ENCODE assay signal across 8 cellular contexts in the genomic region with DNA sequence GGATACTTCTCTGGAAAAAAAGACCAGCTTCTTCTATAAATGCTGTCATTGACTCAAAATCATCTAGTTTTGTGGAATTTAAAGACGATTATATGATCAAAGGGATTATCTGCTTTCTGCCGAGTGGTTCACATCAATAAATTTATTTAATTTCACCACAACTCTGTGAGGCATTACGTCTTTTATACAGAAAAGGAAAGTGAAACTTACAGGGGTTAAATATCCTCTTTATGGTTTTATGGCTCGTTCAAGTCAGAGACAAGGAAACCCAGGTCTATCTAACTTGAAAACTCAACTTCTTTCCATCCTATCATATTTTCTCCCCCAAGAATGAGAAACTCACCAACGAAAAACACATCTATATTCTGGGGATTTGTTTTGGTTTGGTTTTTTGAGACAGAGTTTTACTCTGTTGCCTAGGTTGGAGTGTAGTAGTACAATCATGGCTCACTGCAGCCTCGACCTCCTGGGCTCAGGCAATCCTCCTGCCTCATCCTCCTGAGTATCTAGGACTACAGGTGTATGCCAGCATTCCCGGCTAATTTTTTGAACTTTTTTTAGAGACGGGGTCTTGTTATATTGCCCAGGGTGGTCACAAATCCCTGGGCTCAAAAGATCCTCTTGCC.
DNase-seq lines count a peak whose midpoint lies in the region; ATAC-seq, FAIRE-seq and TF ChIP-seq lines count a peak whose summit lies in the region.

No MANE protein-coding gene starts in this region.

- no peaks in the 10 kb centered on the region for H3K27me3 Mint-ChIP-seq in Calu3 (ENCODE audit: unreplicated experiment)
- no peaks in the 10 kb centered on the region for H3K27me3 Mint-ChIP-seq in activated naive CD8-positive, alpha-beta T cell treated with anti-CD3 and anti-CD28 coated beads, Interleukin-2, amount 10 ng/mL, durations not matched to agents 7 days and 5 days

- TF ChIP-seq CTCF in Calu3 (IDR thresholded peaks at IDR 0.05; ENCODE audit: unreplicated experiment): no peak

- H3K4me1 Mint-ChIP-seq in Calu3 (ENCODE audit: low read depth, unreplicated experiment): no peaks in the 10 kb centered on the region
- H3K4me1 Mint-ChIP-seq in activated naive CD8-positive, alpha-beta T cell treated with anti-CD3 and anti-CD28 coated beads, Interleukin-2, amount 10 ng/mL, durations not matched to agents 7 days and 5 days: peaks cover 13% of the 10 kb centered on the region

- peak; percentile 79 for ATAC-seq in GM19463 (IDR thresholded peaks at IDR 0.05; ENCODE audit: unreplicated experiment)
- peak; percentile 82 for ATAC-seq in HG03521 (IDR thresholded peaks at IDR 0.05; ENCODE audit: unreplicated experiment)
- peak; percentile 92 for ATAC-seq in activated naive CD8-positive, alpha-beta T cell treated with anti-CD3 and anti-CD28 coated beads, Interleukin-2, amount 10 ng/mL, durations not matched to agents 7 days and 5 days (ENCODE audit: low read depth)

- H3K9me3 Mint-ChIP-seq in Calu3 (ENCODE audit: low read depth, unreplicated experiment): no peaks in the 10 kb centered on the region
- peaks cover 1% of the 10 kb centered on the region for H3K9me3 Mint-ChIP-seq in activated naive CD8-positive, alpha-beta T cell treated with anti-CD3 and anti-CD28 coated beads, Interleukin-2, amount 10 ng/mL, durations not matched to agents 7 days and 5 days

- POLR2A ChIA-PET in activated naive CD8-positive, alpha-beta T cell treated with anti-CD3 and anti-CD28 coated beads, Interleukin-2, amount 10 ng/mL, durations not matched to agents 7 days and 5 days (lab: Charles Lee): no interaction called here

- no TSS peak for BruUV-seq in Calu3 (replicated peaks; lab: Mats Ljungman, UMichigan)

- peak overlapping the region; percentile 44 for H3K4me3 Mint-ChIP-seq in Calu3 (ENCODE audit: low read depth, unreplicated experiment)
- peak overlapping the region; percentile 80 for H3K4me3 Mint-ChIP-seq in activated naive CD8-positive, alpha-beta T cell treated with anti-CD3 and anti-CD28 coated beads, Interleukin-2, amount 10 ng/mL, durations not matched to agents 7 days and 5 days

- H3K4me3 ChIP-seq in skeletal muscle cell (ENCODE audit: low read depth, low read length): peak overlapping the region; percentile 9

- CTCF ChIA-PET in Calu3 (lab: Charles Lee): no interaction called here

- intact Hi-C loops in Calu3 (cut with micrococcal nuclease; ENCODE audit: unreplicated experiment): loop anchor here (10.0 kb wide), 1 partner anchor 471 kb away; no protein-coding TSS in a partner anchor
- intact Hi-C loops in head of caudate nucleus (cut with DNase I): no loop called here

- peak overlapping the region; percentile 23 for H3K27ac Mint-ChIP-seq in Calu3 (ENCODE audit: unreplicated experiment)
- peak overlapping the region; percentile 88 for H3K27ac Mint-ChIP-seq in activated naive CD8-positive, alpha-beta T cell treated with anti-CD3 and anti-CD28 coated beads, Interleukin-2, amount 10 ng/mL, durations not matched to agents 7 days and 5 days

- no peaks in the 10 kb centered on the region for H3K36me3 Mint-ChIP-seq in Calu3 (ENCODE audit: insufficient read depth, unreplicated experiment)
- peaks cover 7% of the 10 kb centered on the region for H3K36me3 Mint-ChIP-seq in activated naive CD8-positive, alpha-beta T cell treated with anti-CD3 and anti-CD28 coated beads, Interleukin-2, amount 10 ng/mL, durations not matched to agents 7 days and 5 days

- DNase-seq in Calu3 (no peak), skeletal muscle cell (ENCODE audit: low read depth) (no peak), RCC 7860 (ENCODE audit: low spot score) (no peak), head of caudate nucleus (no peak), NCI-H2107 (lab: John Stamatoyannopoulos, UW) (no peak)
- no peak for DNase-seq in activated naive CD8-positive, alpha-beta T cell treated with anti-CD3 and anti-CD28 coated beads, Interleukin-2, amount 10 ng/mL, durations not matched to agents 7 days and 5 days

- no peak for FAIRE-seq in RCC 7860 (lab: Jason Lieb, UNC)
